ENCODE assay signal across 13 cellular contexts in the genomic region with DNA sequence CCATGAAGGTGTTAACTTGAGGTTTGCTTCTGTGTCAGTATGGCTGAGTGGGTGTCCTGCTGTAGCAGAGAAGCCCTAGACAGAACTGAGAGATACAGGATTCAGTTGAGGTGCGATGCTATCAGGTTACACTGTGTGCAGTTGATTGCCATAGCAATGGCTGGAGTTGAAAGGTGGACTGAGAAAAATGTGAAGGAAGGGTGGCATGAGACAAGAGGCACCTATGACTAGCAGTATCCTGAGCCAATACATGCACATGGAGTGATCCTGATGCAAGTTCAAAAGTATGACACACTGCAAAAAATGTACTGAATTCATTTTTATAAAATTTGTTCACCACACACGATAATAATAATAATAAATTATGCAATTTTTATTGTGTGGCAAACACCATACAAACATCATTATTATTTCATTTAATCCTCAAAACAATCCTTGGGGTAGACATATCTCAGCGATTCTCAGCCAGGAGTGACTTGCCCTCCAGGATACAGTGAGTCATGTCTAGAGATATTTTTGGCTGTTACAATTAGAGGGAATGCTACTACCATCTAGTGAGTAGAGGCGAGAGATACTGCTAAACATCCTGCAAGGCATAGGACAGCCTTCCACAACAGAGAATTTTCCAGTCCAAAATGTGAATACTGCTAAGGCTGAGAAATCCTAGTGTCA. TPM values are rescaled to one million over a fixed set of nuclear protein-coding genes. Genes with fewer than 3 reads are reported as not detected.
DNase-seq lines count a peak whose midpoint lies in the region; ATAC-seq and TF ChIP-seq lines count a peak whose summit lies in the region.
"Had no signal": no experiment of that assay in that cellular context is flagged by ENCODE, and none has a peak within 500 bp of the region (broad histone marks: within the 10 kb centered on the region; RNA-seq: fewer than 3 reads in every experiment).

No MANE protein-coding gene starts in this region.

- H3K27ac Mint-ChIP-seq in WTC11, result peak overlapping the region; percentile 73; the same call in 1 of the 2 replicates
- H3K27ac Mint-ChIP-seq: T-helper 1 cell treated with Interleukin-12 subunit alpha and Interleukin-12 subunit beta and Interleukin-4 antibody, amounts not matched to agents 30 μg/mL and 1 μg/mL, for 36 hours had no signal

- H3K4me3 Mint-ChIP-seq in WTC11, result no peak overlapping the region
- H3K4me3 Mint-ChIP-seq: T-helper 1 cell treated with Interleukin-12 subunit alpha and Interleukin-12 subunit beta and Interleukin-4 antibody, amounts not matched to agents 30 μg/mL and 1 μg/mL, for 36 hours had no signal

- H3K9me3 ChIP-seq in heart left ventricle, result no peaks in the 10 kb centered on the region
- H3K9me3 ChIP-seq in thoracic aorta, result no peaks in the 10 kb centered on the region

- TF ChIP-seq POLR2A in heart left ventricle (IDR thresholded peaks at IDR 0.05), result no peak

- CTCF ChIA-PET in WTC11 (lab: Charles Lee), result no interaction called here

- DNase-seq in DMS53 (lab: John Stamatoyannopoulos, UW) (peak; percentile 58), DMS53 treated with DMSO at 0.1 percent for 48 hours (lab: John Stamatoyannopoulos, UW; ENCODE audit: unreplicated experiment) (no peak), WTC11 (ENCODE audit: low spot score) (no peak), heart left ventricle (no peak), thoracic aorta (ENCODE audit: low spot score) (no peak)
- DNase-seq in effector CD8-positive, alpha-beta T cell (lab: John Stamatoyannopoulos, UW), result no peak
- DNase-seq in activated CD4-positive, alpha-beta T cell treated with anti-CD3 and anti-CD28 coated beads, Interleukin-2, amount 50 U/mL, for 4 hours, result no peak
- DNase-seq: activated gamma-delta T cell treated with Interleukin-2 at 50 U/mL for 16 hours had no signal

- intact Hi-C loops in heart left ventricle (cut with DNase I), result loop anchor here in 7 of 10 donors (1.0 to 5.0 kb wide), 4 partner anchors 41 to 45 kb away; no protein-coding TSS in a partner anchor

- H3K27me3 Mint-ChIP-seq in WTC11 (ENCODE audit: low read depth), result no peaks in the 10 kb centered on the region; the same call in 1 of the 2 replicates

- ATAC-seq in WTC11 (peak; percentile 68), heart left ventricle (peak; percentile 95 to 99 (median 98)), thoracic aorta (ENCODE audit: insufficient number of reproducible peaks, low FRiP score, low read depth) (peak; percentile 91), GM21717 (IDR thresholded peaks at IDR 0.05; ENCODE audit: unreplicated experiment) (no peak)

- TF ChIP-seq CTCF in WTC11 (IDR thresholded peaks at IDR 0.05) (no peak), heart left ventricle (IDR thresholded peaks at IDR 0.05) (peak in 9 of 12 donors; percentile 6 to 55 (median 48)), thoracic aorta (IDR thresholded peaks at IDR 0.05) (peak; percentile 34)

- H3K4me1 Mint-ChIP-seq in WTC11, result peaks cover 13% of the 10 kb centered on the region

- H3K36me3 ChIP-seq in heart left ventricle (no peaks in the 10 kb centered on the region), thoracic aorta (no peaks in the 10 kb centered on the region)

- H3K4me3 ChIP-seq in heart left ventricle (no peak overlapping the region), thoracic aorta (no peak overlapping the region)
- H3K4me3 ChIP-seq: hepatocyte had no signal

- no peaks in the 10 kb centered on the region for H3K9me3 Mint-ChIP-seq in WTC11
- H3K9me3 Mint-ChIP-seq: T-helper 1 cell treated with Interleukin-12 subunit alpha and Interleukin-12 subunit beta and Interleukin-4 antibody, amounts not matched to agents 30 μg/mL and 1 μg/mL, for 36 hours had no signal

- 36 to 53% (median 41%) methylated on average over 4 of the region's 4 CpGs for WGBS in heart left ventricle, 4 donors

- no peaks in the 10 kb centered on the region for H3K36me3 Mint-ChIP-seq in WTC11

- H3K4me1 ChIP-seq in heart left ventricle (peaks cover 0 to 35% (median 6%) of the 10 kb centered on the region in 12 donors), thoracic aorta (ENCODE audit: control insufficient read depth in 1 of 2, low read depth in 2 of 2) (peaks cover 16 to 36% of the 10 kb centered on the region in 2 donors)

- POLR2A ChIA-PET in WTC11 (lab: Charles Lee), result no interaction called here

- H3K27me3 ChIP-seq in heart left ventricle (no peaks in the 10 kb centered on the region), thoracic aorta (replicated peaks; ENCODE audit: insufficient read depth) (no peaks in the 10 kb centered on the region)
- H3K27me3 ChIP-seq: hepatocyte had no signal

- no peak overlapping the region for H3K27ac ChIP-seq in heart left ventricle
- H3K27ac ChIP-seq in thoracic aorta, result peak overlapping the region in 1 of 2 donors; percentile 52
- H3K27ac ChIP-seq: 22Rv1, hepatocyte had no signal

TF ChIP-seq in WTC11, 78 proteins besides CTCF, POLR2A, EP300 and RAD21:
- no peak for TF ChIP-seq NR2C2 (CRISPR knock-in tag; IDR thresholded peaks at IDR 0.05)
- TF ChIP-seq TEAD4 (CRISPR knock-in tag; IDR thresholded peaks at IDR 0.05), result no peak
- no peak for TF ChIP-seq ELF4 (CRISPR knock-in tag; IDR thresholded peaks at IDR 0.05; ENCODE audit: low read depth)
- no peak for TF ChIP-seq ZNF425 (CRISPR knock-in tag; conservative IDR thresholded peaks at IDR 0.05)
- TF ChIP-seq HMGXB4 (CRISPR knock-in tag; IDR thresholded peaks at IDR 0.05), result no peak
- no peak for TF ChIP-seq RELA (CRISPR knock-in tag; IDR thresholded peaks at IDR 0.05; ENCODE audit: borderline replicate concordance)
- no peak for TF ChIP-seq TEAD1 (CRISPR knock-in tag; IDR thresholded peaks at IDR 0.05)
- no peak for TF ChIP-seq GRHL2 (CRISPR knock-in tag; IDR thresholded peaks at IDR 0.05; ENCODE audit: insufficient replicate concordance, severe bottlenecking)
- no peak for TF ChIP-seq ETV6 (CRISPR knock-in tag; IDR thresholded peaks at IDR 0.05)
TF ChIP-seq in WTC11: peak in this region for 0.

RNA-seq across cellular contexts. Expression of gene PIWIL4, which starts 3.9 kb away (rescaled TPM):
- 0.33 to 0.66 TPM (median 0.62 TPM) in 3 replicates for total RNA-seq in WTC11 (2021)
- 1 to 10 TPM in 5 of 9 donors, under 1 TPM in 4; 0.68 to 2.4 (median 1.1) TPM for total RNA-seq in heart left ventricle
- polyA plus RNA-seq in heart left ventricle, result 1 to 10 TPM in 1 of 2 donors, under 1 TPM in 1; 0.33 to 1.6 TPM
- 10 to 100 TPM; 11.5 to 13.5 TPM for total RNA-seq in thoracic aorta

RNA-seq across cellular contexts. Expression of gene FUT4, which starts 19.6 kb away (rescaled TPM):
- 5.1 to 7.7 TPM (median 5.5 TPM) in 3 replicates for total RNA-seq in WTC11 (2021)
- total RNA-seq in heart left ventricle, result 1 to 10 TPM; 1.0 to 4.7 (median 1.3) TPM
- polyA plus RNA-seq in heart left ventricle, result 1 to 10 TPM in 1 of 2 donors, under 1 TPM in 1; 0.46 to 1.0 TPM
- total RNA-seq in thoracic aorta, result 10 to 100 TPM; 14.1 to 23.4 TPM

RNA-seq across cellular contexts. Expression of gene C11orf97, which starts 51.1 kb away (rescaled TPM):
- total RNA-seq in WTC11 (2021) (not detected in 3 replicates), heart left ventricle (not detected), thoracic aorta (not detected)
- not detected for polyA plus RNA-seq in heart left ventricle
- total RNA-seq: hepatocyte, subcutaneous adipose tissue had no signal
